In genomic region chr12:52213541-52214420, GRCh38 we compare ENCODE assay signal across 8 cellular contexts. TPM values are rescaled to one million over a fixed set of nuclear protein-coding genes. Genes with fewer than 3 reads are reported as not detected.
DNase-seq lines count a peak whose midpoint lies in the region; ATAC-seq and TF ChIP-seq lines count a peak whose summit lies in the region.

No MANE protein-coding gene starts in this region.

- H3K27ac ChIP-seq in prostate gland, result no peak overlapping the region

- H3K36me3 ChIP-seq in prostate gland, result no peaks in the 10 kb centered on the region

- no peak overlapping the region for H3K4me3 ChIP-seq in prostate gland

- no peak overlapping the region for H3K27ac Mint-ChIP-seq in activated naive CD8-positive, alpha-beta T cell treated with anti-CD3 and anti-CD28 coated beads for 36 hours

- peak; percentile 81 to 99 (median 92) for TF ChIP-seq CTCF in prostate gland (IDR thresholded peaks at IDR 0.05)

- no peaks in the 10 kb centered on the region for H3K9me3 Mint-ChIP-seq in activated naive CD8-positive, alpha-beta T cell treated with anti-CD3 and anti-CD28 coated beads for 36 hours

- H3K36me3 Mint-ChIP-seq in activated naive CD8-positive, alpha-beta T cell treated with anti-CD3 and anti-CD28 coated beads for 36 hours, result no peaks in the 10 kb centered on the region

- H3K4me1 ChIP-seq in prostate gland (replicated peaks), result peaks cover 13% of the 10 kb centered on the region

- ATAC-seq in Right ventricle myocardium superior (ENCODE audit: poor library complexity) (peak; percentile 91), GM19452 (IDR thresholded peaks at IDR 0.05; ENCODE audit: unreplicated experiment) (no peak), HG02852 (IDR thresholded peaks at IDR 0.05; ENCODE audit: unreplicated experiment) (no peak)

- no peak overlapping the region for H3K4me3 Mint-ChIP-seq in activated naive CD8-positive, alpha-beta T cell treated with anti-CD3 and anti-CD28 coated beads for 36 hours

- 52% methylated on average over 9 of the region's 13 CpGs for WGBS in prostate gland

- DNase-seq in GDM1 (lab: John Stamatoyannopoulos, UW) (peak; percentile 67), HUDEP-2 (lab: John Stamatoyannopoulos, UW; ENCODE audit: unreplicated experiment in 76 of 76) (peak in 60 of 76 experiments; percentile 9 to 80 (median 51)), RPMI8226 (peak; percentile 95), Right ventricle myocardium superior (peak; percentile 83), prostate gland (ENCODE audit: low spot score) (peak; percentile 73)
- DNase-seq in activated naive CD8-positive, alpha-beta T cell treated with anti-CD3 and anti-CD28 coated beads for 36 hours, result peak; percentile 57

- H3K9me3 ChIP-seq in prostate gland, result no peaks in the 10 kb centered on the region

- H3K27me3 Mint-ChIP-seq in activated naive CD8-positive, alpha-beta T cell treated with anti-CD3 and anti-CD28 coated beads for 36 hours, result peaks cover 7% of the 10 kb centered on the region

- H3K27me3 ChIP-seq in prostate gland (replicated peaks; ENCODE audit: insufficient read depth), result no peaks in the 10 kb centered on the region

- no peaks in the 10 kb centered on the region for H3K4me1 Mint-ChIP-seq in activated naive CD8-positive, alpha-beta T cell treated with anti-CD3 and anti-CD28 coated beads for 36 hours

- no peak for TF ChIP-seq POLR2A in prostate gland (IDR thresholded peaks at IDR 0.05)

- intact Hi-C loops in Right ventricle myocardium superior (cut with DNase I) (loop anchor here (5.0 to 10.0 kb wide), 2 partner anchors 64 to 111 kb away; partner anchors contain the start of gene KRT83), prostate gland (cut with DNase I) (no loop called here)

RNA-seq across cellular contexts. Expression of gene KRT7, which starts 19.3 kb away (rescaled TPM):
- 1 to 10 TPM; 2.4 to 6.5 TPM for total RNA-seq in activated naive CD8-positive, alpha-beta T cell treated with anti-CD3 and anti-CD28 coated beads for 36 hours
- total RNA-seq in Right ventricle myocardium superior, result 0.59 TPM
- 100 to 1,000 TPM in 1 of 2 donors, 10 to 100 TPM in 1; 53.1 to 151 TPM for total RNA-seq in prostate gland

RNA-seq across cellular contexts. Expression of gene KRT80, which starts 22.0 kb away (rescaled TPM):
- total RNA-seq in activated naive CD8-positive, alpha-beta T cell treated with anti-CD3 and anti-CD28 coated beads for 36 hours, result not detected
- total RNA-seq in Right ventricle myocardium superior (not detected), prostate gland (1 to 10 TPM; 1.9 to 3.7 TPM)

Comparison
In these comparisons a context has a peak if more than half of its experiments do, and no peak if none do; other contexts are left out.
1. RNA of gene KRT7, which starts 19.3 kb away (total RNA-seq): 53.1 to 151 TPM in prostate gland; 2.4 to 6.5 TPM in activated naive CD8-positive, alpha-beta T cell treated with anti-CD3 and anti-CD28 coated beads for 36 hours and 0.59 TPM in Right ventricle myocardium superior (single experiment); every median in the first group is over 4 times any median in the second.
2. Peak in every context shown above with its lines, with median percentiles within 50 percentile points of each other: DNase-seq.